In genomic region chr6:111260570-111261298, GRCh38 we compare ENCODE assay signal across 8 cellular contexts.
A peak's percentile ranks its signal among the peaks of the same experiment; 100 is the strongest.
DNase-seq lines count a peak whose midpoint lies in the region; ATAC-seq, FAIRE-seq and TF ChIP-seq lines count a peak whose summit lies in the region.

No MANE protein-coding gene starts in this region.

- H3K36me3 Mint-ChIP-seq in activated naive CD8-positive, alpha-beta T cell, result peaks cover 3% of the 10 kb centered on the region
- H3K36me3 Mint-ChIP-seq in mesothelial cell of epicardium, result peaks cover 10% of the 10 kb centered on the region

- peak overlapping the region; percentile 86 for H3K4me3 Mint-ChIP-seq in activated naive CD8-positive, alpha-beta T cell
- H3K4me3 Mint-ChIP-seq in mesothelial cell of epicardium, result peak overlapping the region; percentile 72

- H3K9me3 Mint-ChIP-seq in activated naive CD8-positive, alpha-beta T cell (ENCODE audit: low read depth), result no peaks in the 10 kb centered on the region
- no peaks in the 10 kb centered on the region for H3K9me3 Mint-ChIP-seq in mesothelial cell of epicardium

- no peak for FAIRE-seq in HTR-8/SVneo (lab: Jason Lieb, UNC)

- POLR2A ChIA-PET in HEK293T (lab: Yijun Ruan, JAX), result no interaction called here

- H3K4me1 Mint-ChIP-seq in activated naive CD8-positive, alpha-beta T cell (ENCODE audit: low read depth), result peaks cover 32% of the 10 kb centered on the region
- H3K4me1 Mint-ChIP-seq in mesothelial cell of epicardium, result peaks cover 21% of the 10 kb centered on the region

- TF ChIP-seq CTCF in mesothelial cell of epicardium (IDR thresholded peaks at IDR 0.05; ENCODE audit: unreplicated experiment), result no peak

- no peaks in the 10 kb centered on the region for H3K27me3 Mint-ChIP-seq in activated naive CD8-positive, alpha-beta T cell
- H3K27me3 Mint-ChIP-seq in mesothelial cell of epicardium (ENCODE audit: low read depth), result peaks cover 4% of the 10 kb centered on the region

- no peak for ATAC-seq in HG02981 (IDR thresholded peaks at IDR 0.05; ENCODE audit: unreplicated experiment)

- CTCF ChIA-PET in HEK293T (lab: Yijun Ruan, JAX), result no interaction called here

- H3K27ac Mint-ChIP-seq in activated naive CD8-positive, alpha-beta T cell, result no peak overlapping the region
- H3K27ac Mint-ChIP-seq in mesothelial cell of epicardium, result peak overlapping the region; percentile 16

- DNase-seq in CD1c-positive myeloid dendritic cell (ENCODE audit: extremely low spot score), result peak; percentile 20
- peak; percentile 5 for DNase-seq in HTR-8/SVneo (ENCODE audit: insufficient read length, low spot score)
- no peak for DNase-seq in mesothelial cell of epicardium (ENCODE audit: low spot score in 2 of 2, unreplicated experiment in 2 of 2)
- DNase-seq in NCI-H526 treated with DMSO at 0.1 percent for 48 hours (lab: John Stamatoyannopoulos, UW), result no peak
- DNase-seq in putamen (ENCODE audit: low spot score), result no peak
- no peak for DNase-seq in HEK293T (ENCODE audit: extremely low spot score)

TF ChIP-seq in HEK293T, 16 proteins besides CTCF, POLR2A, EP300 and RAD21:
- TF ChIP-seq FOXA1 (IDR thresholded peaks at IDR 0.05) (no peak), FOXM1 (IDR thresholded peaks at IDR 0.05; ENCODE audit: borderline replicate concordance) (no peak), L3MBTL2 (conservative IDR thresholded peaks at IDR 0.05) (no peak), ZNF384 (IDR thresholded peaks at IDR 0.05) (no peak), BHLHE40 (IDR thresholded peaks at IDR 0.05; ENCODE audit: borderline replicate concordance) (no peak), ELF4 (IDR thresholded peaks at IDR 0.05) (no peak), TARDBP (IDR thresholded peaks at IDR 0.05) (no peak), NFRKB (IDR thresholded peaks at IDR 0.05) (no peak)

Comparison
In these comparisons a context has a peak if more than half of its experiments do, and no peak if none do; other contexts are left out.
1. DNase-seq: peak in CD1c-positive myeloid dendritic cell (single experiment) and HTR-8/SVneo (single experiment); none in mesothelial cell of epicardium (0 of 2), NCI-H526 treated with DMSO at 0.1 percent for 48 hours (single experiment), putamen (single experiment) and HEK293T (single experiment).